1 cellular context compared by ENCODE assay signal in genomic region chr17:81206657-81207056, GRCh38.
TF ChIP-seq lines count a peak whose summit lies in the region.

No MANE protein-coding gene starts in this region.

TF ChIP-seq in H1, 55 proteins besides CTCF, POLR2A, EP300 and RAD21:
- no peak for TF ChIP-seq KDM1A (IDR thresholded peaks at IDR 0.05; ENCODE audit: borderline replicate concordance, low read length)
- TF ChIP-seq PHF8 (conservative IDR thresholded peaks at IDR 0.05; ENCODE audit: low read depth, low read length): no peak
- TF ChIP-seq JUND (IDR thresholded peaks at IDR 0.05; ENCODE audit: low read length): no peak
- no peak for TF ChIP-seq KDM4A (IDR thresholded peaks at IDR 0.05; ENCODE audit: low read depth, low read length, severe bottlenecking)
- no peak for TF ChIP-seq NANOG (IDR thresholded peaks at IDR 0.05; ENCODE audit: insufficient read depth, low read depth, low read length, poor library complexity, severe bottlenecking)
- TF ChIP-seq RNF2 (IDR thresholded peaks at IDR 0.05; ENCODE audit: borderline replicate concordance, low read depth, low read length, missing control alignments, poor library complexity, severe bottlenecking): no peak
- no peak for TF ChIP-seq RXRA (IDR thresholded peaks at IDR 0.05; ENCODE audit: insufficient read depth, low read depth, low read length)
- no peak for TF ChIP-seq KDM5A (IDR thresholded peaks at IDR 0.05; ENCODE audit: low read length)
- no peak for TF ChIP-seq EGR1 (IDR thresholded peaks at IDR 0.05; ENCODE audit: borderline replicate concordance, low read depth, low read length)
- TF ChIP-seq SUZ12 (IDR thresholded peaks at IDR 0.05; ENCODE audit: low read length): no peak
- no peak for TF ChIP-seq SP1 (IDR thresholded peaks at IDR 0.05; ENCODE audit: low read depth, low read length)
- no peak for TF ChIP-seq HDAC2 (IDR thresholded peaks at IDR 0.05; ENCODE audit: borderline replicate concordance in 1 of 2, low read depth in 2 of 2, low read length in 2 of 2)
- TF ChIP-seq ATF3 (IDR thresholded peaks at IDR 0.05; ENCODE audit: insufficient read depth, low read depth, low read length): no peak
